34 cellular contexts compared by ENCODE assay signal in genomic region chr13:110183925-110184324, GRCh38.
A peak's percentile ranks its signal among the peaks of the same experiment; 100 is the strongest.
DNase-seq lines count a peak whose midpoint lies in the region; ATAC-seq and TF ChIP-seq lines count a peak whose summit lies in the region.
"Had no signal": no experiment of that assay in that cellular context is flagged by ENCODE, and none has a peak within 500 bp of the region (broad histone marks: within the 10 kb centered on the region; RNA-seq: fewer than 3 reads in every experiment).

No MANE protein-coding gene starts in this region.

- no peaks in the 10 kb centered on the region for H3K9me3 Mint-ChIP-seq in osteocyte (ENCODE audit: unreplicated experiment)
- H3K9me3 Mint-ChIP-seq: activated CD8-positive, alpha-beta T cell treated with anti-CD3 and anti-CD28 coated beads for 36 hours; activated naive CD4-positive, alpha-beta T cell treated with anti-CD3 and anti-CD28 coated beads, Interleukin-2, amount 50 U/mL, for 24 hours; GM23338; natural killer cell; type B pancreatic cell had no signal

- H3K27ac Mint-ChIP-seq in osteocyte (ENCODE audit: unreplicated experiment), result peak overlapping the region; percentile 52
- H3K27ac Mint-ChIP-seq: activated CD8-positive, alpha-beta T cell treated with anti-CD3 and anti-CD28 coated beads for 36 hours; activated naive CD4-positive, alpha-beta T cell treated with anti-CD3 and anti-CD28 coated beads, Interleukin-2, amount 50 U/mL, for 24 hours; GM23338; natural killer cell; stimulated activated naive B cell treated with anti-CD40 and anti-IgM and Interleukin-4, amounts not matched to agents 10 μg/mL and 1 μg/mL and 100 μg/mL, for 72 hours; type B pancreatic cell had no signal

- in situ Hi-C loops in brain microvascular endothelial cell (cut with HindIII; ENCODE audit: low pct_ligation_motif_present, low sequenced_read_pairs), result no loop called here

- no peaks in the 10 kb centered on the region for H3K27me3 ChIP-seq in brain microvascular endothelial cell (replicated peaks)
- H3K27me3 ChIP-seq: BLaER1, esophagus squamous epithelium, MG63 had no signal

- peaks cover 11% of the 10 kb centered on the region for H3K4me1 Mint-ChIP-seq in osteocyte (ENCODE audit: unreplicated experiment)
- H3K4me1 Mint-ChIP-seq: activated naive CD4-positive, alpha-beta T cell treated with anti-CD3 and anti-CD28 coated beads, Interleukin-2, amount 50 U/mL, for 24 hours; natural killer cell; stimulated activated naive B cell treated with anti-CD40 and anti-IgM and Interleukin-4, amounts not matched to agents 10 μg/mL and 1 μg/mL and 100 μg/mL, for 72 hours had no signal

- no peak for TF ChIP-seq CTCF in brain microvascular endothelial cell (IDR thresholded peaks at IDR 0.05; ENCODE audit: low read depth, low read length, missing control alignments)
- TF ChIP-seq CTCF in osteocyte (IDR thresholded peaks at IDR 0.05), result no peak

- no peak for ATAC-seq in GM18502 (IDR thresholded peaks at IDR 0.05; ENCODE audit: poor library complexity, unreplicated experiment)
- ATAC-seq: activated CD8-positive, alpha-beta T cell treated with anti-CD3 and anti-CD28 coated beads for 36 hours; GM23338; lower lobe of right lung; natural killer cell; stimulated activated naive B cell treated with anti-CD40 and anti-IgM and Interleukin-4, amounts not matched to agents 10 μg/mL and 1 μg/mL and 100 μg/mL, for 72 hours had no signal

- DNase-seq in EH (ENCODE audit: low read depth) (peak; percentile 48), NCI-H82 treated with DMSO at 0.1 percent for 48 hours (lab: John Stamatoyannopoulos, UW; ENCODE audit: unreplicated experiment) (peak; percentile 92), brain microvascular endothelial cell (peak; percentile 49), osteocyte (ENCODE audit: extremely low spot score, unreplicated experiment) (no peak), NCI-H774 (lab: John Stamatoyannopoulos, UW) (no peak), iPS-NIHi11 (ENCODE audit: low spot score) (no peak), HK-2 (ENCODE audit: unreplicated experiment) (no peak)
- DNase-seq: ACHN; activated CD8-positive, alpha-beta memory T cell treated with anti-CD3 and anti-CD28 coated beads, Interleukin-2, amount 50 U/mL, for 48 hours; activated CD8-positive, alpha-beta T cell treated with anti-CD3 and anti-CD28 coated beads for 36 hours; aorta; caudate nucleus; dermis blood vessel endothelial cell; DMS53; esophagus squamous epithelium; GDM1; KG1; lower lobe of right lung; MG63; natural killer cell; NCI-H1105; NCI-H187 treated with DMSO at 0.1 percent for 48 hours; NCI-H2171; NCI-H510A; occipital lobe; stimulated activated naive B cell treated with anti-CD40 and anti-IgM and Interleukin-4, amounts not matched to agents 10 μg/mL and 1 μg/mL and 100 μg/mL, for 72 hours; substantia nigra had no signal

- peak overlapping the region; percentile 4 for H3K27ac ChIP-seq in brain microvascular endothelial cell
- H3K27ac ChIP-seq: BLaER1, esophagus squamous epithelium, lower lobe of right lung, PC-9, skin epidermis had no signal

- H3K4me3 ChIP-seq in brain microvascular endothelial cell (ENCODE audit: low read depth, low read length), result no peak overlapping the region
- H3K4me3 ChIP-seq: BLaER1, esophagus squamous epithelium, GM23338, lower lobe of right lung, MG63, PC-9, skin epidermis had no signal

- no peak overlapping the region for H3K4me3 Mint-ChIP-seq in osteocyte (ENCODE audit: unreplicated experiment)
- H3K4me3 Mint-ChIP-seq: activated CD8-positive, alpha-beta T cell treated with anti-CD3 and anti-CD28 coated beads for 36 hours; activated naive CD4-positive, alpha-beta T cell treated with anti-CD3 and anti-CD28 coated beads, Interleukin-2, amount 50 U/mL, for 24 hours; GM23338; natural killer cell; stimulated activated naive B cell treated with anti-CD40 and anti-IgM and Interleukin-4, amounts not matched to agents 10 μg/mL and 1 μg/mL and 100 μg/mL, for 72 hours; type B pancreatic cell had no signal

- H3K36me3 Mint-ChIP-seq in osteocyte (ENCODE audit: unreplicated experiment), result peaks cover 68% of the 10 kb centered on the region
- H3K36me3 Mint-ChIP-seq: activated naive CD4-positive, alpha-beta T cell treated with anti-CD3 and anti-CD28 coated beads, Interleukin-2, amount 50 U/mL, for 24 hours; natural killer cell; stimulated activated naive B cell treated with anti-CD40 and anti-IgM and Interleukin-4, amounts not matched to agents 10 μg/mL and 1 μg/mL and 100 μg/mL, for 72 hours had no signal

- H3K36me3 ChIP-seq in brain microvascular endothelial cell (replicated peaks), result peaks cover 96% of the 10 kb centered on the region
- H3K36me3 ChIP-seq: BLaER1, MG63 had no signal

- no peaks in the 10 kb centered on the region for H3K27me3 Mint-ChIP-seq in osteocyte (ENCODE audit: unreplicated experiment)
- H3K27me3 Mint-ChIP-seq: activated CD8-positive, alpha-beta T cell treated with anti-CD3 and anti-CD28 coated beads for 36 hours; type B pancreatic cell had no signal

Comparison
In these comparisons a context has a peak if more than half of its experiments do, and no peak if none do; other contexts are left out.
1. DNase-seq: peak in EH (single experiment), NCI-H82 treated with DMSO at 0.1 percent for 48 hours (single experiment) and brain microvascular endothelial cell (single experiment); none in osteocyte (single experiment), NCI-H774 (single experiment), iPS-NIHi11 (single experiment) and HK-2 (single experiment).